ENCODE assay signal across 26 cellular contexts in genomic region chrX:155031657-155032056, GRCh38.
"Had no signal": no experiment of that assay in that cellular context is flagged by ENCODE, and none has a peak within 500 bp of the region (broad histone marks: within the 10 kb centered on the region; RNA-seq: fewer than 3 reads in every experiment).

No MANE protein-coding gene starts in this region.

- H3K4me3 Mint-ChIP-seq: activated CD4-positive, alpha-beta memory T cell treated with anti-CD3 and anti-CD28 coated beads for 36 hours; activated CD4-positive, alpha-beta T cell treated with anti-CD3 and anti-CD28 coated beads, Interleukin-2, amount 10 ng/mL, durations not matched to agents 7 days and 5 days; activated naive CD8-positive, alpha-beta T cell treated with anti-CD3 and anti-CD28 coated beads, Interleukin-2, amount 50 U/mL, for 24 hours; activated T-cell treated with anti-CD3 and anti-CD28 coated beads, Interleukin-2, amount 50 U/mL, for 4 hours had no signal

- ATAC-seq: activated naive CD8-positive, alpha-beta T cell treated with anti-CD3 and anti-CD28 coated beads, Interleukin-2, amount 50 U/mL, for 24 hours; activated T-cell treated with anti-CD3 and anti-CD28 coated beads, Interleukin-2, amount 50 U/mL, for 4 hours; PC-3; SK-N-SH treated with all-trans-retinoic acid at 6 μM for 48 hours had no signal

- H3K36me3 ChIP-seq: brain microvascular endothelial cell had no signal

- H3K27me3 ChIP-seq: brain microvascular endothelial cell, cardiac muscle cell, MG63, SJSA1 had no signal

- H3K27me3 Mint-ChIP-seq: activated CD4-positive, alpha-beta memory T cell treated with anti-CD3 and anti-CD28 coated beads for 36 hours; activated CD4-positive, alpha-beta T cell treated with anti-CD3 and anti-CD28 coated beads, Interleukin-2, amount 10 ng/mL, durations not matched to agents 7 days and 5 days; activated naive CD8-positive, alpha-beta T cell treated with anti-CD3 and anti-CD28 coated beads, Interleukin-2, amount 50 U/mL, for 24 hours had no signal

- DNase-seq: activated CD4-positive, alpha-beta memory T cell treated with anti-CD3 and anti-CD28 coated beads for 36 hours; activated CD4-positive, alpha-beta T cell treated with anti-CD3 and anti-CD28 coated beads, Interleukin-2, amount 10 ng/mL, durations not matched to agents 7 days and 5 days; activated CD4-positive, CD25-positive, alpha-beta regulatory T cell; activated CD8-positive, alpha-beta memory T cell treated with anti-CD3 and anti-CD28 coated beads for 24 hours; activated gamma-delta T cell treated with Interleukin-2 at 50 U/mL for 16 hours; activated naive CD4-positive, alpha-beta T cell treated with anti-CD3 and anti-CD28 coated beads, Interleukin-2, amount 50 U/mL, for 16 hours; activated naive CD8-positive, alpha-beta T cell treated with anti-CD3 and anti-CD28 coated beads, Interleukin-2, amount 50 U/mL, for 24 hours; activated T-cell treated with anti-CD3 and anti-CD28 coated beads, Interleukin-2, amount 50 U/mL, for 4 hours; brain microvascular endothelial cell; MG63; MV-4-11; NCI-H1092 treated with DMSO at 0.1 percent for 48 hours; NCI-H1417 treated with DMSO at 0.1 percent for 48 hours; NCI-H1694; NCI-H2029; NCI-H345; NCI-H510A; NCI-H526 treated with DMSO at 0.1 percent for 48 hours; NCI-H82; PC-3; SHP77; SW 1271 had no signal

- H3K4me1 ChIP-seq: SJSA1 had no signal

- H3K27ac Mint-ChIP-seq: activated CD4-positive, alpha-beta memory T cell treated with anti-CD3 and anti-CD28 coated beads for 36 hours; activated naive CD8-positive, alpha-beta T cell treated with anti-CD3 and anti-CD28 coated beads, Interleukin-2, amount 50 U/mL, for 24 hours had no signal

- H3K4me3 ChIP-seq: cardiac muscle cell, MG63, SJSA1 had no signal

- H3K27ac ChIP-seq: brain microvascular endothelial cell, cardiac muscle cell, SJSA1, VCaP had no signal

- H3K9me3 ChIP-seq: MG63, SJSA1 had no signal
